21 cellular contexts compared by ENCODE assay signal in genomic region chr4:7800996-7801395, GRCh38.
"Had no signal": no experiment of that assay in that cellular context is flagged by ENCODE, and none has a peak within 500 bp of the region (broad histone marks: within the 10 kb centered on the region; RNA-seq: fewer than 3 reads in every experiment).

No MANE protein-coding gene starts in this region.

- ATAC-seq: effector memory CD8-positive, alpha-beta T cell; heart right ventricle; left cardiac atrium; lower lobe of right lung; mucosa of descending colon; natural killer cell treated with Interleukin-12 subunit alpha and Interleukin-12 subunit beta and Interleukin-15 and Interleukin-18, amount 100 ng/mL, for 72 hours; sciatic nerve; stimulated activated memory B cell treated with anti-CD40 and anti-IgM and Interleukin-4, amounts not matched to agents 10 μg/mL and 1 μg/mL and 100 μg/mL, for 72 hours; stimulated activated naive CD8-positive, alpha-beta T cell treated with anti-CD3 and anti-CD28 coated beads, Interleukin-15, Interleukin-2, amounts not matched to agents 100 U/mL and 50 U/mL, for 24 hours had no signal

- H3K4me3 Mint-ChIP-seq: effector memory CD8-positive, alpha-beta T cell; naive B cell; natural killer cell treated with Interleukin-12 subunit alpha and Interleukin-12 subunit beta and Interleukin-15 and Interleukin-18, amount 100 ng/mL, for 72 hours; neural crest cell; stimulated activated memory B cell treated with anti-CD40 and anti-IgM and Interleukin-4, amounts not matched to agents 10 μg/mL and 1 μg/mL and 100 μg/mL, for 72 hours had no signal

- H3K27me3 Mint-ChIP-seq: effector memory CD8-positive, alpha-beta T cell had no signal

- DNase-seq: cortex of kidney; effector memory CD8-positive, alpha-beta T cell; erythroblast; esophagus squamous epithelium; foreskin melanocyte; glutamatergic neuron; heart right ventricle; hippocampal formation; left cardiac atrium; left ventricle myocardium inferior; lower lobe of right lung; mucosa of descending colon; naive B cell; stimulated activated CD4-positive, alpha-beta T cell treated with anti-CD3 and anti-CD28 coated beads, Interleukin-4, amount 100 ng/mL, for 4 hours; stimulated activated naive CD8-positive, alpha-beta T cell treated with anti-CD3 and anti-CD28 coated beads, Interleukin-15, Interleukin-2, amounts not matched to agents 100 U/mL and 50 U/mL, for 24 hours; substantia nigra; upper lobe of left lung had no signal

- H3K4me1 Mint-ChIP-seq: stimulated activated memory B cell treated with anti-CD40 and anti-IgM and Interleukin-4, amounts not matched to agents 10 μg/mL and 1 μg/mL and 100 μg/mL, for 72 hours had no signal

- H3K36me3 Mint-ChIP-seq: naive B cell; stimulated activated memory B cell treated with anti-CD40 and anti-IgM and Interleukin-4, amounts not matched to agents 10 μg/mL and 1 μg/mL and 100 μg/mL, for 72 hours had no signal

- H3K9me3 Mint-ChIP-seq: effector memory CD8-positive, alpha-beta T cell; natural killer cell treated with Interleukin-12 subunit alpha and Interleukin-12 subunit beta and Interleukin-15 and Interleukin-18, amount 100 ng/mL, for 72 hours; stimulated activated memory B cell treated with anti-CD40 and anti-IgM and Interleukin-4, amounts not matched to agents 10 μg/mL and 1 μg/mL and 100 μg/mL, for 72 hours had no signal

- H3K27ac Mint-ChIP-seq: effector memory CD8-positive, alpha-beta T cell; natural killer cell treated with Interleukin-12 subunit alpha and Interleukin-12 subunit beta and Interleukin-15 and Interleukin-18, amount 100 ng/mL, for 72 hours; stimulated activated memory B cell treated with anti-CD40 and anti-IgM and Interleukin-4, amounts not matched to agents 10 μg/mL and 1 μg/mL and 100 μg/mL, for 72 hours had no signal
